23 cellular contexts compared by ENCODE assay signal in the genomic region with DNA sequence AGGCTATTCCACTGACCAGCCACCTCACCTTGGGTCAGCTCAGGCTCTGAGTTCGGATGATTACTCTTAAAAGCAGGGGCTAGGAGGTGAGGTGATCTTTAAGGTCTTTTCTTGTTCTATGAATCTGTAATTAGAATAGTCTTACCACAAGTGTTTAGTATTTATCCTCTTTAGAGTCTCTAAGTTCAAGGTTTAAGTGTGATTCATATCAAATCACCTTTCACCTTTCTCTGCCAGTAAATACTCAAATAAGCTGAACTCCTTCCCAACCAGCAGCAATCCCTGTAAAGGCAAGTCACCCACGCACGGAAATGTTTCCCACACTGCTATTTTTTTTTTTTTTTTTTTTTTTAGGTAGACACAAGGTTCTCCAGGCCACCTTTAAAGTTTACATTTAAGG. TPM values are rescaled to one million over a fixed set of nuclear protein-coding genes. Genes with fewer than 3 reads are reported as not detected.
DNase-seq lines count a peak whose midpoint lies in the region; ATAC-seq and TF ChIP-seq lines count a peak whose summit lies in the region.
"Had no signal": no experiment of that assay in that cellular context is flagged by ENCODE, and none has a peak within 500 bp of the region (broad histone marks: within the 10 kb centered on the region; RNA-seq: fewer than 3 reads in every experiment).

No MANE protein-coding gene starts in this region.

- DNase-seq in activated CD4-positive, alpha-beta memory T cell treated with anti-CD3 and anti-CD28 coated beads for 36 hours = no peak
- DNase-seq in activated CD4-positive, alpha-beta memory T cell treated with anti-CD3 and anti-CD28 coated beads, Interleukin-2, amount 10 ng/mL, durations not matched to agents 7 days and 5 days = no peak
- no peak for DNase-seq in mucosa of descending colon
- DNase-seq in NCI-H524 (lab: John Stamatoyannopoulos, UW) = no peak
- DNase-seq: 8988T; ACHN; AML-193; BE2C; CD4-positive, alpha-beta T cell; CD8-positive, alpha-beta memory T cell; DMS 273 treated with DMSO at 0.1 percent for 48 hours; DMS79; EL; GDM1; H9 had no signal

- no peak for ATAC-seq in activated T-helper 17 cell treated with anti-CD3 and anti-CD28 coated beads, Interleukin-2, amount 50 U/mL, for 72 hours (replicated peaks)
- ATAC-seq in mucosa of descending colon = peak; percentile 46
- no peak for ATAC-seq in HG03025 (IDR thresholded peaks at IDR 0.05; ENCODE audit: low FRiP score, unreplicated experiment)
- ATAC-seq: A549, GM12878, GM23338, HCT116 had no signal

- TF ChIP-seq CTCF in mucosa of descending colon (IDR thresholded peaks at IDR 0.05) = no peak

- no peak overlapping the region for H3K4me3 Mint-ChIP-seq in activated CD4-positive, alpha-beta memory T cell treated with anti-CD3 and anti-CD28 coated beads for 36 hours
- no peak overlapping the region for H3K4me3 Mint-ChIP-seq in activated CD4-positive, alpha-beta memory T cell treated with anti-CD3 and anti-CD28 coated beads, Interleukin-2, amount 10 ng/mL, durations not matched to agents 7 days and 5 days
- no peak overlapping the region for H3K4me3 Mint-ChIP-seq in activated T-helper 17 cell treated with anti-CD3 and anti-CD28 coated beads, Interleukin-2, amount 50 U/mL, for 72 hours
- H3K4me3 Mint-ChIP-seq: CD14-positive monocyte; CD4-positive, alpha-beta T cell; CD8-positive, alpha-beta memory T cell; GM23338; H9 had no signal

- peaks cover 14% of the 10 kb centered on the region for H3K36me3 ChIP-seq in mucosa of descending colon (ENCODE audit: low read depth)

- no peaks in the 10 kb centered on the region for H3K9me3 Mint-ChIP-seq in activated CD4-positive, alpha-beta memory T cell treated with anti-CD3 and anti-CD28 coated beads for 36 hours
- H3K9me3 Mint-ChIP-seq in activated CD4-positive, alpha-beta memory T cell treated with anti-CD3 and anti-CD28 coated beads, Interleukin-2, amount 10 ng/mL, durations not matched to agents 7 days and 5 days = no peaks in the 10 kb centered on the region
- no peaks in the 10 kb centered on the region for H3K9me3 Mint-ChIP-seq in activated T-helper 17 cell treated with anti-CD3 and anti-CD28 coated beads, Interleukin-2, amount 50 U/mL, for 72 hours
- H3K9me3 Mint-ChIP-seq: CD4-positive, alpha-beta T cell; CD8-positive, alpha-beta memory T cell; GM23338; H9 had no signal

- intact Hi-C loops in activated CD4-positive, alpha-beta memory T cell treated with anti-CD3 and anti-CD28 coated beads for 36 hours (cut with micrococcal nuclease) = no loop called here
- intact Hi-C loops in mucosa of descending colon (cut with DNase I, micrococcal nuclease) = no loop called here

- H3K4me3 ChIP-seq in mucosa of descending colon = no peak overlapping the region
- H3K4me3 ChIP-seq: A549; BLaER1 treated with 17β-estradiol and CSF1 and Interleukin-3, amounts not matched to agents 10 nM and 100 nM; GM12878; GM23338 had no signal

- H3K4me1 Mint-ChIP-seq in activated CD4-positive, alpha-beta memory T cell treated with anti-CD3 and anti-CD28 coated beads for 36 hours (ENCODE audit: low read depth) = peaks cover 11% of the 10 kb centered on the region
- no peaks in the 10 kb centered on the region for H3K4me1 Mint-ChIP-seq in activated CD4-positive, alpha-beta memory T cell treated with anti-CD3 and anti-CD28 coated beads, Interleukin-2, amount 10 ng/mL, durations not matched to agents 7 days and 5 days
- no peaks in the 10 kb centered on the region for H3K4me1 Mint-ChIP-seq in activated T-helper 17 cell treated with anti-CD3 and anti-CD28 coated beads, Interleukin-2, amount 50 U/mL, for 72 hours
- H3K4me1 Mint-ChIP-seq: CD14-positive monocyte; CD8-positive, alpha-beta memory T cell; GM23338; H9 had no signal

- no peaks in the 10 kb centered on the region for H3K4me1 ChIP-seq in mucosa of descending colon (ENCODE audit: low read depth)
- H3K4me1 ChIP-seq: A549; BE2C; BLaER1 treated with 17β-estradiol and CSF1 and Interleukin-3, amounts not matched to agents 10 nM and 100 nM had no signal

- no peaks in the 10 kb centered on the region for H3K27me3 Mint-ChIP-seq in activated CD4-positive, alpha-beta memory T cell treated with anti-CD3 and anti-CD28 coated beads for 36 hours
- H3K27me3 Mint-ChIP-seq in activated CD4-positive, alpha-beta memory T cell treated with anti-CD3 and anti-CD28 coated beads, Interleukin-2, amount 10 ng/mL, durations not matched to agents 7 days and 5 days = no peaks in the 10 kb centered on the region
- H3K27me3 Mint-ChIP-seq in activated T-helper 17 cell treated with anti-CD3 and anti-CD28 coated beads, Interleukin-2, amount 50 U/mL, for 72 hours = no peaks in the 10 kb centered on the region
- H3K27me3 Mint-ChIP-seq: CD4-positive, alpha-beta T cell; CD8-positive, alpha-beta memory T cell had no signal

- CTCF ChIA-PET in activated CD4-positive, alpha-beta memory T cell treated with anti-CD3 and anti-CD28 coated beads for 36 hours (lab: Charles Lee) = no interaction called here
- CTCF ChIA-PET in activated CD4-positive, alpha-beta memory T cell treated with anti-CD3 and anti-CD28 coated beads, Interleukin-2, amount 10 ng/mL, durations not matched to agents 7 days and 5 days (lab: Charles Lee) = interaction anchor here (0.7 kb wide), 1 partner anchor 62 kb away, joined by 3 read pairs; no protein-coding TSS in a partner anchor

- POLR2A ChIA-PET in activated CD4-positive, alpha-beta memory T cell treated with anti-CD3 and anti-CD28 coated beads for 36 hours (lab: Charles Lee) = no interaction called here
- POLR2A ChIA-PET in activated CD4-positive, alpha-beta memory T cell treated with anti-CD3 and anti-CD28 coated beads, Interleukin-2, amount 10 ng/mL, durations not matched to agents 7 days and 5 days (lab: Charles Lee) = no interaction called here

- H3K36me3 Mint-ChIP-seq in activated CD4-positive, alpha-beta memory T cell treated with anti-CD3 and anti-CD28 coated beads for 36 hours = peaks cover 67% of the 10 kb centered on the region
- peaks cover 66% of the 10 kb centered on the region for H3K36me3 Mint-ChIP-seq in activated CD4-positive, alpha-beta memory T cell treated with anti-CD3 and anti-CD28 coated beads, Interleukin-2, amount 10 ng/mL, durations not matched to agents 7 days and 5 days (ENCODE audit: low read depth)
- peaks cover 98% of the 10 kb centered on the region for H3K36me3 Mint-ChIP-seq in activated T-helper 17 cell treated with anti-CD3 and anti-CD28 coated beads, Interleukin-2, amount 50 U/mL, for 72 hours (ENCODE audit: low read depth)

- no peaks in the 10 kb centered on the region for H3K9me3 ChIP-seq in mucosa of descending colon
- H3K9me3 ChIP-seq: A549; BE2C; BLaER1 treated with 17β-estradiol and CSF1 and Interleukin-3, amounts not matched to agents 10 nM and 100 nM had no signal

- H3K27ac Mint-ChIP-seq in activated CD4-positive, alpha-beta memory T cell treated with anti-CD3 and anti-CD28 coated beads for 36 hours = peak overlapping the region; percentile 49
- H3K27ac Mint-ChIP-seq in activated CD4-positive, alpha-beta memory T cell treated with anti-CD3 and anti-CD28 coated beads, Interleukin-2, amount 10 ng/mL, durations not matched to agents 7 days and 5 days = no peak overlapping the region
- H3K27ac Mint-ChIP-seq in activated T-helper 17 cell treated with anti-CD3 and anti-CD28 coated beads, Interleukin-2, amount 50 U/mL, for 72 hours = peak overlapping the region; percentile 58
- H3K27ac Mint-ChIP-seq: CD14-positive monocyte; CD4-positive, alpha-beta T cell; GM23338 had no signal

RNA-seq across cellular contexts. Expression of gene TMEM44, which starts 14.5 kb away (rescaled TPM):
- total RNA-seq in activated CD4-positive, alpha-beta memory T cell treated with anti-CD3 and anti-CD28 coated beads for 36 hours = 1 to 10 TPM; 4.0 to 5.8 TPM
- 1 to 10 TPM; 6.2 to 7.1 TPM for total RNA-seq in activated CD4-positive, alpha-beta memory T cell treated with anti-CD3 and anti-CD28 coated beads, Interleukin-2, amount 10 ng/mL, durations not matched to agents 7 days and 5 days
- total RNA-seq in activated T-helper 17 cell treated with anti-CD3 and anti-CD28 coated beads, Interleukin-2, amount 50 U/mL, for 72 hours = 10 to 100 TPM in 1 of 2 donors, 1 to 10 TPM in 1; 6.6 to 11.1 TPM
- 10 to 100 TPM; 30.9 to 59.3 (median 34.1) TPM for total RNA-seq in mucosa of descending colon

RNA-seq across cellular contexts. Expression of gene LSG1, which starts 24.2 kb away (rescaled TPM):
- total RNA-seq in activated CD4-positive, alpha-beta memory T cell treated with anti-CD3 and anti-CD28 coated beads for 36 hours = 10 to 100 TPM; 34.6 to 35.3 TPM
- 10 to 100 TPM; 24.7 to 26.5 TPM for total RNA-seq in activated CD4-positive, alpha-beta memory T cell treated with anti-CD3 and anti-CD28 coated beads, Interleukin-2, amount 10 ng/mL, durations not matched to agents 7 days and 5 days
- total RNA-seq in activated T-helper 17 cell treated with anti-CD3 and anti-CD28 coated beads, Interleukin-2, amount 50 U/mL, for 72 hours = 10 to 100 TPM; 37.9 to 46.9 TPM
- 10 to 100 TPM; 34.0 to 35.6 (median 35.5) TPM for total RNA-seq in mucosa of descending colon

RNA-seq across cellular contexts. Expression of gene FAM43A, which starts 37.9 kb away (rescaled TPM):
- 1 to 10 TPM; 7.4 to 8.5 TPM for total RNA-seq in activated CD4-positive, alpha-beta memory T cell treated with anti-CD3 and anti-CD28 coated beads for 36 hours
- 1 to 10 TPM; 4.3 TPM for total RNA-seq in activated CD4-positive, alpha-beta memory T cell treated with anti-CD3 and anti-CD28 coated beads, Interleukin-2, amount 10 ng/mL, durations not matched to agents 7 days and 5 days
- 10 to 100 TPM in 1 of 2 donors, 1 to 10 TPM in 1; 7.1 to 32.6 TPM for total RNA-seq in activated T-helper 17 cell treated with anti-CD3 and anti-CD28 coated beads, Interleukin-2, amount 50 U/mL, for 72 hours
- 10 to 100 TPM; 12.7 to 87.8 (median 22.4) TPM for total RNA-seq in mucosa of descending colon
